ENCODE assay signal across 22 cellular contexts in the genomic region with DNA sequence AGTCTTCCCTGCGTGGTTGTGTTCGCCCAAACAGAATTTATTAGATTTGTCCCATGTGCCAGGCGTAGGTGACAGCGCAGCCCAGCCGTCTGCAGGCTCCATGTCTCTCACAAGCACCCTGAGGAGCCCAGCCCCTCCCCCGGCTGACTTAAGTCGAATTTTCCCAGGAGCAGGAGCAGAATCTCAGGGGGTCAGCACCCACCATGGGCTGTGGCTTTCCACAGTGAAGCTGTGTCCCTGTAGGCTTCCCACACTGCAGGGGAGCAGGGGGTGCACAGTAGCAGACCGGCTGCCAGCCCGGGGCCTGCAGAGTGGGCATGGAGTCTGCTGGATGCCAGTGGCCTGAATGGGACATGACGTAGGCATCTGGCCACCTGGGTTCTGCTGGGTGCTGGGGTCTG. TPM values are rescaled to one million over a fixed set of nuclear protein-coding genes. Genes with fewer than 3 reads are reported as not detected.
"Had no signal": no experiment of that assay in that cellular context is flagged by ENCODE, and none has a peak within 500 bp of the region (broad histone marks: within the 10 kb centered on the region; RNA-seq: fewer than 3 reads in every experiment).

No MANE protein-coding gene starts in this region.

- H3K27ac ChIP-seq: ascending aorta, body of pancreas, KMS-11, SK-N-MC, VCaP had no signal

- H3K4me1 ChIP-seq: ascending aorta, body of pancreas had no signal

- ATAC-seq: activated CD8-positive, alpha-beta T cell treated with anti-CD3 and anti-CD28 coated beads, Interleukin-2, amount 10 ng/mL, durations not matched to agents 7 days and 5 days; body of pancreas had no signal

- H3K9ac ChIP-seq: KMS-11 had no signal

- H3K9me3 ChIP-seq: ascending aorta, body of pancreas had no signal

- H3K4me3 ChIP-seq: ascending aorta, body of pancreas, SK-N-MC had no signal

- DNase-seq: activated CD4-positive, alpha-beta T cell treated with anti-CD3 and anti-CD28 coated beads for 4 hours; activated CD8-positive, alpha-beta memory T cell treated with anti-CD3 and anti-CD28 coated beads, Interleukin-2, amount 50 U/mL, for 48 hours; activated CD8-positive, alpha-beta T cell treated with anti-CD3 and anti-CD28 coated beads, Interleukin-2, amount 10 ng/mL, durations not matched to agents 7 days and 5 days; activated naive CD4-positive, alpha-beta T cell treated with anti-CD3 and anti-CD28 coated beads, Interleukin-2, amount 50 U/mL, for 16 hours; amniotic stem cell; body of pancreas; central memory CD4-positive, alpha-beta T cell; MV-4-11; NCI-H1092 treated with DMSO at 0.1 percent for 48 hours; NCI-H1436; NCI-H187 treated with DMSO at 0.1 percent for 48 hours; NCI-H2171 treated with DMSO at 0.1 percent for 48 hours; NCI-H226; NCI-H526; NCI-H82; T-helper 1 cell had no signal

- H3K36me3 ChIP-seq: ascending aorta had no signal

- H3K27me3 ChIP-seq: ascending aorta, body of pancreas had no signal

- H3K4me2 ChIP-seq: KMS-11 had no signal

RNA-seq across cellular contexts. Expression of a gene that starts 16.0 kb away (rescaled TPM):
- total RNA-seq: bronchial epithelial cell, NCI-H460 had no signal
